25 cellular contexts compared by ENCODE assay signal in genomic region chr6:135419162-135419561, GRCh38.
DNase-seq lines count a peak whose midpoint lies in the region; FAIRE-seq and TF ChIP-seq lines count a peak whose summit lies in the region.
"Had no signal": no experiment of that assay in that cellular context is flagged by ENCODE, and none has a peak within 500 bp of the region (broad histone marks: within the 10 kb centered on the region; RNA-seq: fewer than 3 reads in every experiment).

No MANE protein-coding gene starts in this region.

- H3K36me3 ChIP-seq in astrocyte (ENCODE audit: insufficient read depth, low read length), result peaks cover 4% of the 10 kb centered on the region
- H3K36me3 ChIP-seq: spleen had no signal

- H3K4me2 ChIP-seq in astrocyte (ENCODE audit: low read length), result peak overlapping the region; percentile 32

- peak; percentile 56 for FAIRE-seq in astrocyte (lab: Jason Lieb, UNC)
- FAIRE-seq: H1 had no signal

- POLR2A ChIA-PET in AG04450 (lab: Yijun Ruan, JAX), result interaction anchor here (0.6 kb wide), 1 partner anchor 236 kb away, joined by 3 read pairs; no protein-coding TSS in a partner anchor

- no peaks in the 10 kb centered on the region for H3K36me3 Mint-ChIP-seq in astrocyte (ENCODE audit: low read depth, unreplicated experiment)

- H3K9ac ChIP-seq in astrocyte (ENCODE audit: low read length), result no peak overlapping the region

- H3K4me1 ChIP-seq in astrocyte (ENCODE audit: insufficient read depth, low read length), result peaks cover 10% of the 10 kb centered on the region
- H3K4me1 ChIP-seq: gastroesophageal sphincter had no signal

- H3K27ac ChIP-seq in AG04450 (ENCODE audit: low read depth, low read length) (no peak overlapping the region), astrocyte (ENCODE audit: low read depth, low read length) (peak overlapping the region; percentile 10)
- H3K27ac ChIP-seq: gastroesophageal sphincter, spleen had no signal

- H3K79me2 ChIP-seq in astrocyte (ENCODE audit: insufficient read depth, low read length), result no peaks in the 10 kb centered on the region

- DNase-seq in AG04450 (ENCODE audit: low read depth, low spot score) (peak; percentile 45), HFF-Myc (ENCODE audit: extremely low read depth, low read depth) (peak; percentile 42), astrocyte (ENCODE audit: low read depth) (peak; percentile 81), fibroblast of peridontal ligament (ENCODE audit: extremely low read depth) (peak; percentile 59), hippocampal formation (lab: John Stamatoyannopoulos, UW) (no peak), DMS79 (lab: John Stamatoyannopoulos, UW) (no peak), NAMALWA (ENCODE audit: low spot score) (no peak), HK-2 (ENCODE audit: unreplicated experiment) (no peak)
- DNase-seq: 8988T; activated B cell treated with CpG ODN at 0.5 μM for 24 hours; activated CD8-positive, alpha-beta memory T cell treated with anti-CD3 and anti-CD28 coated beads for 24 hours; activated naive CD8-positive, alpha-beta T cell treated with anti-CD3 and anti-CD28 coated beads, Interleukin-2, amount 10 ng/mL, durations not matched to agents 7 days and 5 days; CD4-positive, alpha-beta T cell; left cardiac atrium; mesendoderm; NCI-H1092 treated with DMSO at 0.1 percent for 48 hours; NCI-H524 treated with DMSO at 0.1 percent for 48 hours; SHP77; spleen had no signal

- H3K4me3 ChIP-seq in AG04450 (ENCODE audit: low read depth, low read length) (no peak overlapping the region), HFF-Myc (replicated peaks; ENCODE audit: low read depth, low read length) (no peak overlapping the region), astrocyte (ENCODE audit: insufficient read depth, low read depth, low read length) (no peak overlapping the region)
- H3K4me3 ChIP-seq: gastroesophageal sphincter, spleen had no signal

- no peaks in the 10 kb centered on the region for H4K20me1 ChIP-seq in astrocyte (ENCODE audit: insufficient read depth, low read length)

- no peak overlapping the region for H3K27ac Mint-ChIP-seq in astrocyte (ENCODE audit: unreplicated experiment)
- H3K27ac Mint-ChIP-seq: activated B cell treated with CpG ODN at 0.5 μM for 24 hours; activated naive CD8-positive, alpha-beta T cell treated with anti-CD3 and anti-CD28 coated beads, Interleukin-2, amount 10 ng/mL, durations not matched to agents 7 days and 5 days; activated T-helper 1 cell treated with anti-CD3 and anti-CD28 coated beads, Interleukin-12 subunit alpha, Interleukin-12 subunit beta, Interleukin-2, Interleukin-4 antibody, amounts not matched to agents 30 ng/mL and 10 ng/mL and 1 ng/mL, durations not matched to agents 14 hours and 24 hours and 36 hours; CD4-positive, alpha-beta T cell; nephron; T-helper 1 cell treated with Interleukin-12 subunit alpha and Interleukin-12 subunit beta and Interleukin-4 antibody, amounts not matched to agents 30 μg/mL and 1 μg/mL, for 36 hours had no signal

- TF ChIP-seq CTCF in AG04450 (IDR thresholded peaks at IDR 0.05; ENCODE audit: low read depth, low read length), result no peak
- TF ChIP-seq CTCF in HFF-Myc (IDR thresholded peaks at IDR 0.05; ENCODE audit: low read depth, low read length, missing control alignments), result no peak
- TF ChIP-seq CTCF in astrocyte (IDR thresholded peaks at IDR 0.05; ENCODE audit: insufficient read depth, low read depth, low read length), result no peak

- CTCF ChIA-PET in AG04450 (lab: Charles Lee), result no interaction called here

- H3K4me3 Mint-ChIP-seq in astrocyte (ENCODE audit: unreplicated experiment), result no peak overlapping the region
- H3K4me3 Mint-ChIP-seq: activated B cell treated with CpG ODN at 0.5 μM for 24 hours; activated naive CD8-positive, alpha-beta T cell treated with anti-CD3 and anti-CD28 coated beads, Interleukin-2, amount 10 ng/mL, durations not matched to agents 7 days and 5 days; activated T-helper 1 cell treated with anti-CD3 and anti-CD28 coated beads, Interleukin-12 subunit alpha, Interleukin-12 subunit beta, Interleukin-2, Interleukin-4 antibody, amounts not matched to agents 30 ng/mL and 10 ng/mL and 1 ng/mL, durations not matched to agents 14 hours and 24 hours and 36 hours; CD4-positive, alpha-beta T cell; central memory CD8-positive, alpha-beta T cell; nephron; T-helper 1 cell treated with Interleukin-12 subunit alpha and Interleukin-12 subunit beta and Interleukin-4 antibody, amounts not matched to agents 30 μg/mL and 1 μg/mL, for 36 hours had no signal

- no peaks in the 10 kb centered on the region for H3K9me3 Mint-ChIP-seq in astrocyte (ENCODE audit: unreplicated experiment)
- H3K9me3 Mint-ChIP-seq: activated B cell treated with CpG ODN at 0.5 μM for 24 hours; activated naive CD8-positive, alpha-beta T cell treated with anti-CD3 and anti-CD28 coated beads, Interleukin-2, amount 10 ng/mL, durations not matched to agents 7 days and 5 days; CD4-positive, alpha-beta T cell; central memory CD8-positive, alpha-beta T cell; nephron; T-helper 1 cell treated with Interleukin-12 subunit alpha and Interleukin-12 subunit beta and Interleukin-4 antibody, amounts not matched to agents 30 μg/mL and 1 μg/mL, for 36 hours had no signal

- H3K27me3 Mint-ChIP-seq in astrocyte (ENCODE audit: low read depth, unreplicated experiment), result no peaks in the 10 kb centered on the region
- H3K27me3 Mint-ChIP-seq: activated B cell treated with CpG ODN at 0.5 μM for 24 hours; activated naive CD8-positive, alpha-beta T cell treated with anti-CD3 and anti-CD28 coated beads, Interleukin-2, amount 10 ng/mL, durations not matched to agents 7 days and 5 days; CD4-positive, alpha-beta T cell; central memory CD8-positive, alpha-beta T cell had no signal

- H3K27me3 ChIP-seq in AG04450 (ENCODE audit: control insufficient read depth, insufficient read depth, low read length), result no peaks in the 10 kb centered on the region
- H3K27me3 ChIP-seq in astrocyte (ENCODE audit: insufficient read depth, low read length), result no peaks in the 10 kb centered on the region
- H3K27me3 ChIP-seq: gastroesophageal sphincter, spleen had no signal

- H2AFZ ChIP-seq in astrocyte (ENCODE audit: low read depth, low read length), result no peak overlapping the region

- no peaks in the 10 kb centered on the region for H3K4me1 Mint-ChIP-seq in astrocyte (ENCODE audit: low read depth, unreplicated experiment)
- H3K4me1 Mint-ChIP-seq: activated B cell treated with CpG ODN at 0.5 μM for 24 hours; activated naive CD8-positive, alpha-beta T cell treated with anti-CD3 and anti-CD28 coated beads, Interleukin-2, amount 10 ng/mL, durations not matched to agents 7 days and 5 days; central memory CD8-positive, alpha-beta T cell; nephron had no signal

- H3K9me3 ChIP-seq in AG04450 (ENCODE audit: control insufficient read depth, insufficient read depth, low read length) (no peaks in the 10 kb centered on the region), astrocyte (ENCODE audit: insufficient read depth, low read depth, low read length) (no peaks in the 10 kb centered on the region)
- H3K9me3 ChIP-seq: gastroesophageal sphincter, spleen had no signal

Comparison
In these comparisons a context has a peak if more than half of its experiments do, and no peak if none do; other contexts are left out.
1. DNase-seq: peak in AG04450 (single experiment), HFF-Myc (single experiment), astrocyte (single experiment) and fibroblast of peridontal ligament (single experiment); none in hippocampal formation (0 of 2), DMS79 (single experiment), NAMALWA (single experiment) and HK-2 (single experiment).